ENCODE assay signal across 14 cellular contexts in the genomic region with DNA sequence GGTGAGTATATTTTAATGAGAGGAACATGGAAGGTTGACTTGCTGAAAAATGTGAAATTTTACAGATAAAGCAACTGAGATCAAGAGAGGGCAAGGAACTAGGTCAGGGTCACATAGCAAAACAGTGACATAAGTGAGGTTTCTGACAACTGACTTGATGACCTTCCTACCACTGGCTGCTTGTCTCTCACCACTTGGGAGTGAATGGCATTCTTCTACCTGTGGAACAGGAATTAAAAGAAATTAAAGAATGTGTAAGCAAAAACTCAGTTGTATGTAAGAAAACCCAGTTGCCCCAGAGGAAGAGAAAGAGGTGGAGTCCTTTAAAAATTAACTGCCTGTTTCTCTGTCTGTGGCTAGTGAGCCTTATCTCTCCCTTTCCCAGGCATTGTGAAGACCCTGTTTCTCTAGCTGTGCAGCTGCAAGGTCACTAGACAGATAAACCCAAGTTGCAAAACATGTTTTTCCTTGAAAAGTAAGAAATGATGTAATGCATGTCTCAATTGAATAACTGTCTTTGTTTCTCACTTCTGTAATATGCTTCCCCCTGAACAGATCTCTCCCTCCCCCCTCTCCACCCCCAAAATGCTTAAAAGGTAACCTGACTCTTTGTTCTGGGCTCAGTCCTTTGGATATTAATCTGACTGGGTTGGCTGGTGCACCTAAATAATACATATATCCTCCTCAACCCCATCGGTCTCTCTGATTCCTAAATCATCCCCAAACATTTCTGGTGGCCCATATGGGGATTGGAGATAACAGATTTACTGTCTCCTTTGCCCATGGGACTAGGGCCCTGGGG. TPM values are rescaled to one million over a fixed set of nuclear protein-coding genes. Genes with fewer than 3 reads are reported as not detected.
A peak's percentile ranks its signal among the peaks of the same experiment; 100 is the strongest.
DNase-seq lines count a peak whose midpoint lies in the region; ATAC-seq, FAIRE-seq and TF ChIP-seq lines count a peak whose summit lies in the region.
"Had no signal": no experiment of that assay in that cellular context is flagged by ENCODE, and none has a peak within 500 bp of the region (broad histone marks: within the 10 kb centered on the region; RNA-seq: fewer than 3 reads in every experiment).

No MANE protein-coding gene starts in this region.

- ATAC-seq in aorta (ENCODE audit: low FRiP score) = no peak
- no peak for ATAC-seq in HG03175 (IDR thresholded peaks at IDR 0.05; ENCODE audit: unreplicated experiment)

- 7 to 27% (median 10%) methylated on average over 1 of the region's 1 CpG for WGBS in ovary, 3 donors
- 66 to 77% methylated on average over 1 of the region's 1 CpG for WGBS in aorta, 2 donors

- intact Hi-C loops in endothelial cell of umbilical vein (cut with micrococcal nuclease) (no loop called here), ovary (cut with DNase I) (loop anchor here in 1 of 4 donors (5.0 kb wide), 1 partner anchor 63 kb away; no protein-coding TSS in a partner anchor), aorta (cut with DNase I) (loop anchor here in 1 of 2 donors (2.0 kb wide), 1 partner anchor 59 kb away; no protein-coding TSS in a partner anchor)

- DNase-seq in Caki2 (ENCODE audit: low read depth) = peak; percentile 73
- peak; percentile 92 for DNase-seq in OCI-M1 (lab: John Stamatoyannopoulos, UW)
- peak; percentile 41 for DNase-seq in endothelial cell of umbilical vein (ENCODE audit: low read depth, low spot score)
- DNase-seq in ovary = peak in 1 of 5 donors; percentile 45
- DNase-seq in aorta = no peak
- DNase-seq in BE2C = no peak
- no peak for DNase-seq in AG08396 (ENCODE audit: low spot score)
- DNase-seq: Kasumi-1; midbrain; stimulated activated CD4-positive, alpha-beta T cell treated with anti-CD3 and anti-CD28 coated beads, Interleukin-2, amount 100 ng/mL, for 48 hours had no signal

- TF ChIP-seq CTCF in endothelial cell of umbilical vein (IDR thresholded peaks at IDR 0.05; ENCODE audit: extremely low read depth in 1 of 2, insufficient read depth in 1 of 2, low read depth in 1 of 2, low read length in 2 of 2) (no peak), ovary (IDR thresholded peaks at IDR 0.05) (no peak), BE2C (IDR thresholded peaks at IDR 0.05; ENCODE audit: low read depth, low read length) (no peak)

- no peak for TF ChIP-seq EP300 in ovary (IDR thresholded peaks at IDR 0.05)

- dilution Hi-C loops in endothelial cell of umbilical vein (cut with MboI; ENCODE audit: extremely low pct_ligation_motif_present, low sequenced_read_pairs) = no loop called here

- no peak overlapping the region for H3K9ac ChIP-seq in endothelial cell of umbilical vein (replicated peaks; ENCODE audit: extremely low read depth, insufficient read depth, low read length)

- no peak for FAIRE-seq in endothelial cell of umbilical vein (lab: Jason Lieb, UNC)

- H3K9me3 ChIP-seq in endothelial cell of umbilical vein (replicated peaks; ENCODE audit: control insufficient read depth, insufficient read depth, low read length) = no peaks in the 10 kb centered on the region
- no peaks in the 10 kb centered on the region for H3K9me3 ChIP-seq in ovary
- H3K9me3 ChIP-seq in aorta (ENCODE audit: control insufficient read depth, low read length) = no peaks in the 10 kb centered on the region
- no peaks in the 10 kb centered on the region for H3K9me3 ChIP-seq in BE2C
- H3K9me3 ChIP-seq: upper lobe of left lung had no signal

- BruUV-seq in endothelial cell of umbilical vein (replicated peaks; lab: Mats Ljungman, UMichigan) = no TSS peak

- POLR2A ChIA-PET in endothelial cell of umbilical vein (lab: Charles Lee) = no interaction called here

- no peaks in the 10 kb centered on the region for H3K4me1 ChIP-seq in endothelial cell of umbilical vein (ENCODE audit: control insufficient read depth, extremely low read depth, insufficient read depth, low read length)
- H3K4me1 ChIP-seq in ovary (ENCODE audit: insufficient read depth) = peaks cover 10% of the 10 kb centered on the region
- peaks cover 0 to 3% of the 10 kb centered on the region in 2 donors for H3K4me1 ChIP-seq in aorta (ENCODE audit: control insufficient read depth in 1 of 2, insufficient read depth in 2 of 2, low read length in 2 of 2)
- H3K4me1 ChIP-seq in BE2C = no peaks in the 10 kb centered on the region

- H2AFZ ChIP-seq in endothelial cell of umbilical vein (ENCODE audit: low read depth, low read length) = no peak overlapping the region

- no peaks in the 10 kb centered on the region for H3K36me3 ChIP-seq in endothelial cell of umbilical vein (ENCODE audit: control insufficient read depth in 2 of 2, extremely low read depth in 1 of 2, insufficient read depth in 2 of 2, low read length in 2 of 2)
- H3K36me3 ChIP-seq in ovary = no peaks in the 10 kb centered on the region
- no peaks in the 10 kb centered on the region for H3K36me3 ChIP-seq in aorta (ENCODE audit: control insufficient read depth in 1 of 2, insufficient read depth in 2 of 2, low read length in 1 of 2)
- H3K36me3 ChIP-seq in BE2C = no peaks in the 10 kb centered on the region
- H3K36me3 ChIP-seq: cardiac muscle cell, upper lobe of left lung had no signal

- H3K79me2 ChIP-seq in endothelial cell of umbilical vein (ENCODE audit: control insufficient read depth, insufficient read depth, low read length) = no peaks in the 10 kb centered on the region

- H3K9me1 ChIP-seq in endothelial cell of umbilical vein (replicated peaks; ENCODE audit: control insufficient read depth, extremely low read depth, insufficient read depth, low read length) = no peaks in the 10 kb centered on the region

- H3K27ac ChIP-seq in endothelial cell of umbilical vein (ENCODE audit: insufficient read depth, low read depth, low read length) = no peak overlapping the region
- peak overlapping the region; percentile 89 to 92 for H3K27ac ChIP-seq in ovary
- H3K27ac ChIP-seq in aorta (ENCODE audit: low read depth in 1 of 2, low read length in 2 of 2) = no peak overlapping the region
- H3K27ac ChIP-seq: cardiac muscle cell had no signal

- H4K20me1 ChIP-seq in endothelial cell of umbilical vein (replicated peaks; ENCODE audit: control insufficient read depth, extremely low read depth, insufficient read depth, low read length) = no peaks in the 10 kb centered on the region

- H3K4me2 ChIP-seq in endothelial cell of umbilical vein (ENCODE audit: insufficient read depth, low read length) = no peak overlapping the region

- H3K27me3 ChIP-seq in endothelial cell of umbilical vein (ENCODE audit: control insufficient read depth in 2 of 2, insufficient read depth in 2 of 2, low read length in 2 of 2) (no peaks in the 10 kb centered on the region), ovary (no peaks in the 10 kb centered on the region), aorta (ENCODE audit: control insufficient read depth in 1 of 2, insufficient read depth in 2 of 2, low read length in 1 of 2) (no peaks in the 10 kb centered on the region), BE2C (no peaks in the 10 kb centered on the region; the same call in 1 of the 2 replicates)
- H3K27me3 ChIP-seq: cardiac muscle cell, upper lobe of left lung had no signal

- TF ChIP-seq POLR2A in endothelial cell of umbilical vein (IDR thresholded peaks at IDR 0.05; ENCODE audit: low read depth, low read length) = no peak
- TF ChIP-seq POLR2A in ovary (IDR thresholded peaks at IDR 0.05) = peak; percentile 61

- in situ Hi-C loops in Caki2 (cut with HindIII; ENCODE audit: low pct_unique_long_range_greater_than_20kb, low sequenced_read_pairs) = no loop called here

- H3K4me3 ChIP-seq in endothelial cell of umbilical vein (replicated peaks in 1 of 3; ENCODE audit: insufficient read depth in 1 of 3, low read depth in 1 of 3, low read length in 3 of 3) (peak overlapping the region in 2 of 3 experiments; percentile 3 to 44), ovary (peak overlapping the region; percentile 78), aorta (ENCODE audit: low read length in 2 of 2) (no peak overlapping the region), BE2C (ENCODE audit: low read depth, low read length) (no peak overlapping the region)
- H3K4me3 ChIP-seq: cardiac muscle cell had no signal

- CTCF ChIA-PET in endothelial cell of umbilical vein (lab: Charles Lee) = no interaction called here

TF ChIP-seq in endothelial cell of umbilical vein, 7 proteins besides CTCF, POLR2A, EP300 and RAD21:
- TF ChIP-seq EZH2 (IDR thresholded peaks at IDR 0.05; ENCODE audit: borderline replicate concordance, low read depth, low read length, severe bottlenecking) (no peak), FOS (IDR thresholded peaks at IDR 0.05; ENCODE audit: borderline replicate concordance, insufficient read depth, low read length) (no peak), JUN (IDR thresholded peaks at IDR 0.05; ENCODE audit: borderline replicate concordance, insufficient read depth, insufficient read length, low read depth) (no peak), GATA2 (IDR thresholded peaks at IDR 0.05; ENCODE audit: insufficient read depth, insufficient read length, low read depth, low read length) (no peak), MYC (IDR thresholded peaks at IDR 0.05; ENCODE audit: low read depth, low read length) (no peak), POLR2AphosphoS5 (IDR thresholded peaks at IDR 0.05; ENCODE audit: insufficient read depth, low read depth, low read length) (no peak)
- TF ChIP-seq, protein P1, sequence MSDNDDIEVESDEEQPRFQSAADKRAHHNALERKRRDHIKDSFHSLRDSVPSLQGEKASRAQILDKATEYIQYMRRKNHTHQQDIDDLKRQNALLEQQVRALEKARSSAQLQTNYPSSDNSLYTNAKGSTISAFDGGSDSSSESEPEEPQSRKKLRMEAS (IDR thresholded peaks at IDR 0.05; ENCODE audit: insufficient read depth, insufficient read length) = no peak
TF ChIP-seq in endothelial cell of umbilical vein: peak in this region for 0.

RNA-seq across cellular contexts. Expression of a gene that starts 23.4 kb away (rescaled TPM):
- total RNA-seq in Caki2 (2014; rRNA removed; shearing (Covaris generic); ENCODE audit: low replicate concordance) = 1.0 and 3.7 TPM in 2 replicates
- 0.18 TPM in 1 of 2 replicates, not detected in the other for total RNA-seq in endothelial cell of umbilical vein
- 0.10 and 0.12 TPM in 2 replicates for polyA plus RNA-seq in endothelial cell of umbilical vein
- polyA plus RNA-seq in endothelial cell of umbilical vein (2011; cell fraction: cytosol; rRNA removed) = 0.23 and 0.49 TPM in 2 replicates
- 0.12 and 0.24 TPM in 2 replicates for polyA plus RNA-seq in endothelial cell of umbilical vein (2011; cell fraction: nucleus; rRNA removed)
- 0.22 TPM in 1 of 2 replicates, not detected in the other for polyA plus RNA-seq in endothelial cell of umbilical vein (2012)
- polyA minus RNA-seq in endothelial cell of umbilical vein = 0.21 TPM in 1 of 2 replicates, not detected in the other
- not detected for polyA minus RNA-seq in endothelial cell of umbilical vein (2011; cell fraction: cytosol; rRNA and poly(A)+ RNA removed)
- 0.29 TPM in 1 of 2 replicates, not detected in the other for polyA minus RNA-seq in endothelial cell of umbilical vein (2011; cell fraction: nucleus; rRNA and poly(A)+ RNA removed)
- total RNA-seq in ovary = 1 to 10 TPM in 6 of 7 donors, under 1 TPM in 1; 0.91 to 2.8 (median 1.8) TPM
- 1 to 10 TPM; 1.5 to 5.0 TPM for polyA plus RNA-seq in ovary
- total RNA-seq in aorta = under 1 TPM; 0.42 to 0.63 TPM
- under 1 TPM in 1 of 2 donors, not detected in 1; 0.64 TPM for polyA plus RNA-seq in aorta
- polyA plus RNA-seq in BE2C (2012; ENCODE audit: insufficient read depth, insufficient read length, low read depth) = not detected
- total RNA-seq: cardiac muscle cell, NCI-H460 had no signal
- polyA plus RNA-seq: cardiac muscle cell had no signal

Comparison
In these comparisons a context has a peak if more than half of its experiments do, and no peak if none do; other contexts are left out.
1. DNase-seq: peak in Caki2 (single experiment), OCI-M1 (single experiment) and endothelial cell of umbilical vein (single experiment); none in aorta (0 of 2), BE2C (single experiment) and AG08396 (single experiment).
2. H3K27ac ChIP-seq: peak in ovary (2 of 2); none in endothelial cell of umbilical vein (single experiment) and aorta (0 of 2).
3. H3K4me3 ChIP-seq: peak in endothelial cell of umbilical vein (2 of 3) and ovary (single experiment); none in aorta (0 of 2) and BE2C (single experiment).